Comparison of ENCODE assay signal across 7 cellular contexts in the genomic region with DNA sequence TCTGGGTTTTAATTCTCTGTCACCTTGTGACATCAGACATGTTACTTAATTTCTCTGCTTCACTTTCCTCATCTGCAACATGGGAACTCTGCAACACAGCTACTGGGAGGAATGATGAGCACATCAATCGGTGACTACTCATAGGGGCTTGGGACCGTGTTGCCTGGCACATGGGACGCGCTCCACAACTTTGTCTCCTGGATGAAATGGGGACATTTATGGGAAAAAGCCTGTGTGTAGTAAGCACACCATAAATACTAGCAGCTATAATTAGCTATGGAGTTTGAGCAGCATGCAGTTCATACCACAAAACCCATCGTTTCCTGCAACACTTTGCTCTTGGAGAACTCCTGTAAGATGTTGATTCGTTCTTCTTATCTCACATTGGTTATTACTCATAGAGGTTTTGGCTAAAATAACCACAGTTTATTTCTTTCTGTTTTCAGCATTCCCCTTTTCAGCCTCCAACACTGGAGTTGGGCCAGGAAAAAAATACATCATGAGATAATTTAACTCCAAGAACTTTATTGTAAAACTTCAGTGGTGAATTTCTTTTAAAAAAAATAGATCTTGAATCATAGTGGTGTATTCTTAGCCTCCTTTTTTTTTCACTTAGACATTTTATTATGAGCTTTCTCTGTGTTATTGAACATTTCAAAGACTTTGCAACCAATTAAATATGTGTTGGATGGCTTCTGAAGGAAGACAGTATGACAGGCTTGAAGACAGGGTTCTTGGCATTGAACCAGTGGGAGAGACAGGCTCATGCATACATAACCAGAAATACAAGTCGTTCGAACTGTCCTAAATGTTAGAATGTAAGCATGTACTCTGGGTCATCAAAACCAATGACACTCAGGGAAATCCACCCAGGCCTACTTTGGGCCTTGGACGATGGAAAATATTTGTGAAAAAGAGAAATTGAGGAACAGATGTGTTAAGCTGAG.
A peak's percentile ranks its signal among the peaks of the same experiment; 100 is the strongest.
DNase-seq lines count a peak whose midpoint lies in the region; ATAC-seq and TF ChIP-seq lines count a peak whose summit lies in the region.

No MANE protein-coding gene starts in this region.

- peak overlapping the region; percentile 16 for H4K8ac ChIP-seq in mesenchymal stem cell (ENCODE audit: low read length)

- H3K9me3 ChIP-seq in MM.1S (replicated peaks; ENCODE audit: insufficient read depth, low read length) (no peaks in the 10 kb centered on the region), mesenchymal stem cell (ENCODE audit: control insufficient read depth, low read length) (no peaks in the 10 kb centered on the region)

- H3K79me2 ChIP-seq in MM.1S (ENCODE audit: low read length) = no peaks in the 10 kb centered on the region

- peak overlapping the region; percentile 54 for H2BK120ac ChIP-seq in mesenchymal stem cell (ENCODE audit: low read depth, low read length)

- H3K27ac ChIP-seq in MM.1S (ENCODE audit: low read length) (peak overlapping the region; percentile 54; the same call in 1 of the 2 replicates), mesenchymal stem cell (ENCODE audit: low read length, poor library complexity, severe bottlenecking) (no peak overlapping the region)

- 52% methylated on average over 5 of the region's 9 CpGs for WGBS in mesenchymal stem cell

- H2AFZ ChIP-seq in MM.1S (ENCODE audit: low read length) (no peak overlapping the region), mesenchymal stem cell (ENCODE audit: low read depth, low read length) (no peak overlapping the region)

- H3K4me3 ChIP-seq in MM.1S (ENCODE audit: low read length) (no peak overlapping the region), astrocyte of the cerebellum (ENCODE audit: low read depth, low read length) (no peak overlapping the region), mesenchymal stem cell (ENCODE audit: insufficient read depth in 1 of 2, low read depth in 1 of 2, low read length in 2 of 2) (peak overlapping the region in 1 of 2 experiments; percentile 29)

- ATAC-seq in GM19351 (IDR thresholded peaks at IDR 0.05; ENCODE audit: unreplicated experiment) (peak; percentile 39), GM18517 (IDR thresholded peaks at IDR 0.05; ENCODE audit: unreplicated experiment) (no peak)

- no peaks in the 10 kb centered on the region for H4K20me1 ChIP-seq in MM.1S (ENCODE audit: insufficient read depth, low read length)

- peak overlapping the region; percentile 47 to 99 for H3K18ac ChIP-seq in mesenchymal stem cell (ENCODE audit: low read depth in 1 of 2, low read length in 2 of 2)

- H3K9ac ChIP-seq in MM.1S (ENCODE audit: low read length) = no peak overlapping the region
- H3K9ac ChIP-seq in mesenchymal stem cell (ENCODE audit: low read length) = peak overlapping the region; percentile 75

- H4K91ac ChIP-seq in mesenchymal stem cell (ENCODE audit: low read length) = no peak overlapping the region

- H2BK12ac ChIP-seq in mesenchymal stem cell (ENCODE audit: low read length in 2 of 2) = peak overlapping the region in 1 of 2 experiments; percentile 98

- peak overlapping the region; percentile 34; the same call in 1 of the 2 replicates for H3K4me2 ChIP-seq in MM.1S (ENCODE audit: low read depth, low read length)
- no peak overlapping the region for H3K4me2 ChIP-seq in mesenchymal stem cell (ENCODE audit: low read length, poor library complexity, severe bottlenecking)

- H3K14ac ChIP-seq in mesenchymal stem cell (ENCODE audit: low read length in 2 of 2) = no peak overlapping the region

- H3K27me3 ChIP-seq in MM.1S (replicated peaks; ENCODE audit: insufficient read depth, low read length) (no peaks in the 10 kb centered on the region), mesenchymal stem cell (ENCODE audit: control insufficient read depth in 1 of 2, insufficient read depth in 1 of 2, low read length in 2 of 2) (no peaks in the 10 kb centered on the region)

- peak overlapping the region in 1 of 2 experiments; percentile 28 for H3K23ac ChIP-seq in mesenchymal stem cell (ENCODE audit: low read length in 2 of 2)

- H2BK5ac ChIP-seq in mesenchymal stem cell (ENCODE audit: low read depth, low read length, poor library complexity, severe bottlenecking) = no peak overlapping the region

- H3K4me1 ChIP-seq in MM.1S (ENCODE audit: low read length) = peaks cover 37% of the 10 kb centered on the region
- peaks cover 1% of the 10 kb centered on the region for H3K4me1 ChIP-seq in mesenchymal stem cell (ENCODE audit: control insufficient read depth, insufficient read depth, low read depth, low read length)

- in situ Hi-C loops in astrocyte of the cerebellum (cut with HindIII; ENCODE audit: low sequenced_read_pairs) = no loop called here

- H2BK15ac ChIP-seq in mesenchymal stem cell (ENCODE audit: low read depth, poor library complexity, severe bottlenecking) = no peak overlapping the region

- H3K9me2 ChIP-seq in MM.1S (replicated peaks; ENCODE audit: insufficient read depth, low read length) = no peaks in the 10 kb centered on the region

- H3K36me3 ChIP-seq in MM.1S (replicated peaks; ENCODE audit: insufficient read depth, low read length) = no peaks in the 10 kb centered on the region
- peaks cover 28 to 65% of the 10 kb centered on the region in 2 experiments for H3K36me3 ChIP-seq in mesenchymal stem cell (ENCODE audit: control insufficient read depth in 1 of 2, insufficient read depth in 2 of 2, low read depth in 1 of 2, low read length in 2 of 2)

- H3K4ac ChIP-seq in mesenchymal stem cell (ENCODE audit: low read depth in 1 of 2, low read length in 2 of 2) = peak overlapping the region in 1 of 2 experiments; percentile 91

- H3F3A ChIP-seq in MM.1S (ENCODE audit: insufficient read depth, low read length) = peaks cover 19% of the 10 kb centered on the region

- TF ChIP-seq CTCF in MM.1S (IDR thresholded peaks at IDR 0.05; ENCODE audit: low read length) (no peak), astrocyte of the cerebellum (IDR thresholded peaks at IDR 0.05; ENCODE audit: low read depth, low read length, missing control alignments) (no peak)

- peaks cover 10% of the 10 kb centered on the region for H3K79me1 ChIP-seq in mesenchymal stem cell (replicated peaks; ENCODE audit: low read length, poor library complexity, severe bottlenecking)

- peak; percentile 45 for DNase-seq in MM.1S
- DNase-seq in astrocyte of the cerebellum (ENCODE audit: low read depth) = peak; percentile 96
- DNase-seq in mesenchymal stem cell = peak; percentile 99
- DNase-seq in DMS153 (lab: John Stamatoyannopoulos, UW) = no peak
- no peak for DNase-seq in activated effector memory CD4-positive, alpha-beta T cell treated with anti-CD3 and anti-CD28 coated beads, Interleukin-2, amount 50 U/mL, for 16 hours

- H2AK5ac ChIP-seq in mesenchymal stem cell (ENCODE audit: low read length, severe bottlenecking) = no peak overlapping the region

Comparison
In these comparisons a context has a peak if more than half of its experiments do, and no peak if none do; other contexts are left out.
1. DNase-seq: peak in MM.1S (single experiment), astrocyte of the cerebellum (single experiment) and mesenchymal stem cell (single experiment); none in DMS153 (single experiment) and activated effector memory CD4-positive, alpha-beta T cell treated with anti-CD3 and anti-CD28 coated beads, Interleukin-2, amount 50 U/mL, for 16 hours (single experiment).